1 cellular context compared by ENCODE assay signal in the genomic region with DNA sequence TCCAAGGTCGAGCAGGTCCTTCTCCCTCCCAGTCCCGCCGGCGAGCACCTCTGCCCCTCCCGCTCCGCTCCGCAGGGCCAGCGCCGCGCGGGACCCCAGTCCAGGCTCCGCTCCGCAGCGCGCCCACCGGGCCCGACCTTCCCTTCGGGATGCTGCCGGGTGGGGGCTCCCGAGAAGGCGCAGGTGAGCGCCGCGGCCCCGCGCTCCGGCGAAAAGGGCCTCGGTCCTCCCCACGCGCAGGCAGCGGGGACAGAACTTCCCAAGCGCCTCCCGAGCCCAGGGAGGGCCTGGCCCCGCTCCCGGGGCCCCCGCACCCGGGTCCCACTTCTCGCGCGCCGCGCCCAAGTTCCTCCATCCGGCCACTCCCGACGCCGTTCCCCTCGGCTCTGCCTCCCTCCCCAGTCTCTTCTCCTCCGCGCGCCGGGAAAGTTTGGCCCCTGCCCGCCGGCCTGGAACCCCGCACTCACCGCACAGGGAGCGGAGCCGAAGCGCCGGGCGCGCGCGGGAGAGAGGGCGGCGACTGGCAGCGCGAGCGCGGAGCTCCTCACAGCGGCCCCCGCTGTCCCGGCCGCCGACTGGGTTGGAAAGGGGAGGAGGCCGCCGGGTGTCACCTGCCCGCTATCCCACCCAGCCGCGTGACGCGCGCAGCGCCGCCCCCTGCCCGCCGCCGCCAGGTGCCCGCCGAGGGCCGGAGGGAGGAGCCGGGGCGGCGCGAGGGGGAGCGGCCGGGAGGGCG.
TF ChIP-seq lines count a peak whose summit lies in the region.

A gene (minus strand): TSS at position 577 of the 736 bp plus-strand sequence. CDS start 56,872 bp downstream, outside the sequence.

TF ChIP-seq in GM12878, 131 proteins besides CTCF, POLR2A, EP300 and RAD21 (continued from another document and continues in another):
- TF ChIP-seq, protein P1, sequence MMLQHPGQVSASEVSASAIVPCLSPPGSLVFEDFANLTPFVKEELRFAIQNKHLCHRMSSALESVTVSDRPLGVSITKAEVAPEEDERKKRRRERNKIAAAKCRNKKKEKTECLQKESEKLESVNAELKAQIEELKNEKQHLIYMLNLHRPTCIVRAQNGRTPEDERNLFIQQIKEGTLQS (IDR thresholded peaks at IDR 0.05; ENCODE audit: borderline replicate concordance, extremely low read depth, low read depth, low read length): no peak
- TF ChIP-seq SUZ12 (IDR thresholded peaks at IDR 0.05; ENCODE audit: unreplicated experiment): no peak
- no peak; the same call in 1 of the 2 replicates for TF ChIP-seq EED (IDR thresholded peaks at IDR 0.05; ENCODE audit: low read depth)
- no peak for TF ChIP-seq POU2F2 (IDR thresholded peaks at IDR 0.05; ENCODE audit: borderline replicate concordance, low read depth, low read length)
- no peak for TF ChIP-seq TARDBP (IDR thresholded peaks at IDR 0.05; ENCODE audit: borderline replicate concordance)
- no peak for TF ChIP-seq SMAD1 (IDR thresholded peaks at IDR 0.05; ENCODE audit: low read depth, partially characterized antibody)
- peak; percentile 50; the same call in 1 of the 2 replicates for TF ChIP-seq TCF12 (IDR thresholded peaks at IDR 0.05; ENCODE audit: low read depth, low read length)
- no peak for TF ChIP-seq BRCA1 (IDR thresholded peaks at IDR 0.05; ENCODE audit: low read depth, low read length)
- no peak for TF ChIP-seq MYC (IDR thresholded peaks at IDR 0.05; ENCODE audit: insufficient read depth, insufficient read length, insufficient replicate concordance, low read length, severe bottlenecking)
- TF ChIP-seq EGR1 (IDR thresholded peaks at IDR 0.05; ENCODE audit: borderline replicate concordance in 1 of 2, low read depth in 2 of 2, low read length in 2 of 2): 0 out of 3 replicates have a peak, but pooled peaks of 1 of the 2 experiments have one; percentile 22
- no peak for TF ChIP-seq MEF2A (IDR thresholded peaks at IDR 0.05; ENCODE audit: insufficient read depth, low read depth, low read length)
- TF ChIP-seq HDGF (IDR thresholded peaks at IDR 0.05): no peak
- no peak for TF ChIP-seq CBX3 (IDR thresholded peaks at IDR 0.05; ENCODE audit: borderline replicate concordance, low read depth)
- no peak for TF ChIP-seq ZNF24 (IDR thresholded peaks at IDR 0.05)
- TF ChIP-seq KDM1A (IDR thresholded peaks at IDR 0.05; ENCODE audit: borderline replicate concordance): no peak
- TF ChIP-seq PAX5 (IDR thresholded peaks at IDR 0.05; ENCODE audit: borderline replicate concordance, low read depth, low read length): no peak
- TF ChIP-seq JUNB (IDR thresholded peaks at IDR 0.05): no peak
- no peak for TF ChIP-seq NR2C1 (IDR thresholded peaks at IDR 0.05)
- TF ChIP-seq HDAC6 (IDR thresholded peaks at IDR 0.05; ENCODE audit: unreplicated experiment): peak; percentile 87
- TF ChIP-seq FOXM1 (IDR thresholded peaks at IDR 0.05; ENCODE audit: low read depth, low read length): no peak
- 0 out of 2 replicates have a peak, but pooled peaks have one; percentile 30 for TF ChIP-seq YY1 (IDR thresholded peaks at IDR 0.05; ENCODE audit: low read depth, low read length)
- no peak for TF ChIP-seq KLF5 (IDR thresholded peaks at IDR 0.05; ENCODE audit: partially characterized antibody)
- TF ChIP-seq ZNF384 (IDR thresholded peaks at IDR 0.05; ENCODE audit: borderline replicate concordance, low read depth, low read length): no peak
- no peak for TF ChIP-seq YBX1 (IDR thresholded peaks at IDR 0.05)
- TF ChIP-seq, protein P2, sequence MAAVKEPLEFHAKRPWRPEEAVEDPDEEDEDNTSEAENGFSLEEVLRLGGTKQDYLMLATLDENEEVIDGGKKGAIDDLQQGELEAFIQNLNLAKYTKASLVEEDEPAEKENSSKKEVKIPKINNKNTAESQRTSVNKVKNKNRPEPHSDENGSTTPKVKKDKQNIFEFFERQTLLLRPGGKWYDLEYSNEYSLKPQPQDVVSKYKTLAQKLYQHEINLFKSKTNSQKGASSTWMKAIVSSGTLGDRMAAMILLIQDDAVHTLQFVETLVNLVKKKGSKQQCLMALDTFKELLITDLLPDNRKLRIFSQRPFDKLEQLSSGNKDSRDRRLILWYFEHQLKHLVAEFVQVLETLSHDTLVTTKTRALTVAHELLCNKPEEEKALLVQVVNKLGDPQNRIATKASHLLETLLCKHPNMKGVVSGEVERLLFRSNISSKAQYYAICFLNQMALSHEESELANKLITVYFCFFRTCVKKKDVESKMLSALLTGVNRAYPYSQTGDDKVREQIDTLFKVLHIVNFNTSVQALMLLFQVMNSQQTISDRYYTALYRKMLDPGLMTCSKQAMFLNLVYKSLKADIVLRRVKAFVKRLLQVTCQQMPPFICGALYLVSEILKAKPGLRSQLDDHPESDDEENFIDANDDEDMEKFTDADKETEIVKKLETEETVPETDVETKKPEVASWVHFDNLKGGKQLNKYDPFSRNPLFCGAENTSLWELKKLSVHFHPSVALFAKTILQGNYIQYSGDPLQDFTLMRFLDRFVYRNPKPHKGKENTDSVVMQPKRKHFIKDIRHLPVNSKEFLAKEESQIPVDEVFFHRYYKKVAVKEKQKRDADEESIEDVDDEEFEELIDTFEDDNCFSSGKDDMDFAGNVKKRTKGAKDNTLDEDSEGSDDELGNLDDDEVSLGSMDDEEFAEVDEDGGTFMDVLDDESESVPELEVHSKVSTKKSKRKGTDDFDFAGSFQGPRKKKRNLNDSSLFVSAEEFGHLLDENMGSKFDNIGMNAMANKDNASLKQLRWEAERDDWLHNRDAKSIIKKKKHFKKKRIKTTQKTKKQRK (IDR thresholded peaks at IDR 0.05; ENCODE audit: low read depth, low read length): no peak
- TF ChIP-seq GATAD2B (conservative IDR thresholded peaks at IDR 0.05; ENCODE audit: low read depth): 0 out of 2 replicates have a peak, but pooled peaks have one; percentile 51
- no peak for TF ChIP-seq RAD51 (IDR thresholded peaks at IDR 0.05)
- TF ChIP-seq IKZF2 (IDR thresholded peaks at IDR 0.05): no peak
- no peak for TF ChIP-seq ESRRA (IDR thresholded peaks at IDR 0.05; ENCODE audit: low read length)
- TF ChIP-seq, protein P3, sequence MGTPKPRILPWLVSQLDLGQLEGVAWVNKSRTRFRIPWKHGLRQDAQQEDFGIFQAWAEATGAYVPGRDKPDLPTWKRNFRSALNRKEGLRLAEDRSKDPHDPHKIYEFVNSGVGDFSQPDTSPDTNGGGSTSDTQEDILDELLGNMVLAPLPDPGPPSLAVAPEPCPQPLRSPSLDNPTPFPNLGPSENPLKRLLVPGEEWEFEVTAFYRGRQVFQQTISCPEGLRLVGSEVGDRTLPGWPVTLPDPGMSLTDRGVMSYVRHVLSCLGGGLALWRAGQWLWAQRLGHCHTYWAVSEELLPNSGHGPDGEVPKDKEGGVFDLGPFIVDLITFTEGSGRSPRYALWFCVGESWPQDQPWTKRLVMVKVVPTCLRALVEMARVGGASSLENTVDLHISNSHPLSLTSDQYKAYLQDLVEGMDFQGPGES (IDR thresholded peaks at IDR 0.05): no peak
- TF ChIP-seq SIN3A (IDR thresholded peaks at IDR 0.05; ENCODE audit: low read depth, low read length): no peak
- TF ChIP-seq GABPA (IDR thresholded peaks at IDR 0.05; ENCODE audit: low read depth): no peak
- no peak for TF ChIP-seq NR2C2 (IDR thresholded peaks at IDR 0.05; ENCODE audit: borderline replicate concordance, control insufficient read depth, insufficient read length, low read depth)
- TF ChIP-seq, protein P4, sequence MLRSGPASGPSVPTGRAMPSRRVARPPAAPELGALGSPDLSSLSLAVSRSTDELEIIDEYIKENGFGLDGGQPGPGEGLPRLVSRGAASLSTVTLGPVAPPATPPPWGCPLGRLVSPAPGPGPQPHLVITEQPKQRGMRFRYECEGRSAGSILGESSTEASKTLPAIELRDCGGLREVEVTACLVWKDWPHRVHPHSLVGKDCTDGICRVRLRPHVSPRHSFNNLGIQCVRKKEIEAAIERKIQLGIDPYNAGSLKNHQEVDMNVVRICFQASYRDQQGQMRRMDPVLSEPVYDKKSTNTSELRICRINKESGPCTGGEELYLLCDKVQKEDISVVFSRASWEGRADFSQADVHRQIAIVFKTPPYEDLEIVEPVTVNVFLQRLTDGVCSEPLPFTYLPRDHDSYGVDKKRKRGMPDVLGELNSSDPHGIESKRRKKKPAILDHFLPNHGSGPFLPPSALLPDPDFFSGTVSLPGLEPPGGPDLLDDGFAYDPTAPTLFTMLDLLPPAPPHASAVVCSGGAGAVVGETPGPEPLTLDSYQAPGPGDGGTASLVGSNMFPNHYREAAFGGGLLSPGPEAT (IDR thresholded peaks at IDR 0.05; ENCODE audit: low read depth): no peak
- TF ChIP-seq ZNF207 (IDR thresholded peaks at IDR 0.05; ENCODE audit: borderline replicate concordance): no peak
- TF ChIP-seq ZNF217 (IDR thresholded peaks at IDR 0.05): no peak
- no peak for TF ChIP-seq ASH2L (IDR thresholded peaks at IDR 0.05; ENCODE audit: borderline replicate concordance, low read depth)
- no peak for TF ChIP-seq MEF2B (IDR thresholded peaks at IDR 0.05; ENCODE audit: partially characterized antibody, poor library complexity, severe bottlenecking)
- TF ChIP-seq PML (IDR thresholded peaks at IDR 0.05; ENCODE audit: low read length): no peak
- TF ChIP-seq, protein P5, sequence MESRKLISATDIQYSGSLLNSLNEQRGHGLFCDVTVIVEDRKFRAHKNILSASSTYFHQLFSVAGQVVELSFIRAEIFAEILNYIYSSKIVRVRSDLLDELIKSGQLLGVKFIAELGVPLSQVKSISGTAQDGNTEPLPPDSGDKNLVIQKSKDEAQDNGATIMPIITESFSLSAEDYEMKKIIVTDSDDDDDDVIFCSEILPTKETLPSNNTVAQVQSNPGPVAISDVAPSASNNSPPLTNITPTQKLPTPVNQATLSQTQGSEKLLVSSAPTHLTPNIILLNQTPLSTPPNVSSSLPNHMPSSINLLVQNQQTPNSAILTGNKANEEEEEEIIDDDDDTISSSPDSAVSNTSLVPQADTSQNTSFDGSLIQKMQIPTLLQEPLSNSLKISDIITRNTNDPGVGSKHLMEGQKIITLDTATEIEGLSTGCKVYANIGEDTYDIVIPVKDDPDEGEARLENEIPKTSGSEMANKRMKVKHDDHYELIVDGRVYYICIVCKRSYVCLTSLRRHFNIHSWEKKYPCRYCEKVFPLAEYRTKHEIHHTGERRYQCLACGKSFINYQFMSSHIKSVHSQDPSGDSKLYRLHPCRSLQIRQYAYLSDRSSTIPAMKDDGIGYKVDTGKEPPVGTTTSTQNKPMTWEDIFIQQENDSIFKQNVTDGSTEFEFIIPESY (IDR thresholded peaks at IDR 0.05): no peak
- TF ChIP-seq, protein P6, sequence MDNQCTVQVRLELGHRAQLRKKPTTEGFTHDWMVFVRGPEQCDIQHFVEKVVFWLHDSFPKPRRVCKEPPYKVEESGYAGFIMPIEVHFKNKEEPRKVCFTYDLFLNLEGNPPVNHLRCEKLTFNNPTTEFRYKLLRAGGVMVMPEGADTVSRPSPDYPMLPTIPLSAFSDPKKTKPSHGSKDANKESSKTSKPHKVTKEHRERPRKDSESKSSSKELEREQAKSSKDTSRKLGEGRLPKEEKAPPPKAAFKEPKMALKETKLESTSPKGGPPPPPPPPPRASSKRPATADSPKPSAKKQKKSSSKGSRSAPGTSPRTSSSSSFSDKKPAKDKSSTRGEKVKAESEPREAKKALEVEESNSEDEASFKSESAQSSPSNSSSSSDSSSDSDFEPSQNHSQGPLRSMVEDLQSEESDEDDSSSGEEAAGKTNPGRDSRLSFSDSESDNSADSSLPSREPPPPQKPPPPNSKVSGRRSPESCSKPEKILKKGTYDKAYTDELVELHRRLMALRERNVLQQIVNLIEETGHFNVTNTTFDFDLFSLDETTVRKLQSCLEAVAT (IDR thresholded peaks at IDR 0.05): no peak
- TF ChIP-seq, protein P7, sequence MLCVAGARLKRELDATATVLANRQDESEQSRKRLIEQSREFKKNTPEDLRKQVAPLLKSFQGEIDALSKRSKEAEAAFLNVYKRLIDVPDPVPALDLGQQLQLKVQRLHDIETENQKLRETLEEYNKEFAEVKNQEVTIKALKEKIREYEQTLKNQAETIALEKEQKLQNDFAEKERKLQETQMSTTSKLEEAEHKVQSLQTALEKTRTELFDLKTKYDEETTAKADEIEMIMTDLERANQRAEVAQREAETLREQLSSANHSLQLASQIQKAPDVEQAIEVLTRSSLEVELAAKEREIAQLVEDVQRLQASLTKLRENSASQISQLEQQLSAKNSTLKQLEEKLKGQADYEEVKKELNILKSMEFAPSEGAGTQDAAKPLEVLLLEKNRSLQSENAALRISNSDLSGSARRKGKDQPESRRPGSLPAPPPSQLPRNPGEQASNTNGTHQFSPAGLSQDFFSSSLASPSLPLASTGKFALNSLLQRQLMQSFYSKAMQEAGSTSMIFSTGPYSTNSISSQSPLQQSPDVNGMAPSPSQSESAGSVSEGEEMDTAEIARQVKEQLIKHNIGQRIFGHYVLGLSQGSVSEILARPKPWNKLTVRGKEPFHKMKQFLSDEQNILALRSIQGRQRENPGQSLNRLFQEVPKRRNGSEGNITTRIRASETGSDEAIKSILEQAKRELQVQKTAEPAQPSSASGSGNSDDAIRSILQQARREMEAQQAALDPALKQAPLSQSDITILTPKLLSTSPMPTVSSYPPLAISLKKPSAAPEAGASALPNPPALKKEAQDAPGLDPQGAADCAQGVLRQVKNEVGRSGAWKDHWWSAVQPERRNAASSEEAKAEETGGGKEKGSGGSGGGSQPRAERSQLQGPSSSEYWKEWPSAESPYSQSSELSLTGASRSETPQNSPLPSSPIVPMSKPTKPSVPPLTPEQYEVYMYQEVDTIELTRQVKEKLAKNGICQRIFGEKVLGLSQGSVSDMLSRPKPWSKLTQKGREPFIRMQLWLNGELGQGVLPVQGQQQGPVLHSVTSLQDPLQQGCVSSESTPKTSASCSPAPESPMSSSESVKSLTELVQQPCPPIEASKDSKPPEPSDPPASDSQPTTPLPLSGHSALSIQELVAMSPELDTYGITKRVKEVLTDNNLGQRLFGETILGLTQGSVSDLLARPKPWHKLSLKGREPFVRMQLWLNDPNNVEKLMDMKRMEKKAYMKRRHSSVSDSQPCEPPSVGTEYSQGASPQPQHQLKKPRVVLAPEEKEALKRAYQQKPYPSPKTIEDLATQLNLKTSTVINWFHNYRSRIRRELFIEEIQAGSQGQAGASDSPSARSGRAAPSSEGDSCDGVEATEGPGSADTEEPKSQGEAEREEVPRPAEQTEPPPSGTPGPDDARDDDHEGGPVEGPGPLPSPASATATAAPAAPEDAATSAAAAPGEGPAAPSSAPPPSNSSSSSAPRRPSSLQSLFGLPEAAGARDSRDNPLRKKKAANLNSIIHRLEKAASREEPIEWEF (IDR thresholded peaks at IDR 0.05; ENCODE audit: insufficient replicate concordance, low read depth, low read length): no peak
- no peak for TF ChIP-seq RCOR1 (conservative IDR thresholded peaks at IDR 0.05; ENCODE audit: low read depth, low read length)
- TF ChIP-seq IKZF1 (conservative IDR thresholded peaks at IDR 0.05): peak; percentile 49
- no peak for TF ChIP-seq NFYA (IDR thresholded peaks at IDR 0.05; ENCODE audit: borderline replicate concordance, low read depth, low read length)
- TF ChIP-seq CREB1 (IDR thresholded peaks at IDR 0.05; ENCODE audit: low read depth): no peak; the same call in 1 of the 2 replicates
- no peak for TF ChIP-seq TCF3 (IDR thresholded peaks at IDR 0.05; ENCODE audit: borderline replicate concordance, insufficient read depth, low read depth, low read length)
- no peak for TF ChIP-seq CREM (IDR thresholded peaks at IDR 0.05; ENCODE audit: low read depth)
- TF ChIP-seq SP1 (IDR thresholded peaks at IDR 0.05; ENCODE audit: low read depth, low read length): no peak
- no peak for TF ChIP-seq RUNX3 (IDR thresholded peaks at IDR 0.05; ENCODE audit: low read length)
